Comparison of ENCODE assay signal across 34 cellular contexts in the genomic region with DNA sequence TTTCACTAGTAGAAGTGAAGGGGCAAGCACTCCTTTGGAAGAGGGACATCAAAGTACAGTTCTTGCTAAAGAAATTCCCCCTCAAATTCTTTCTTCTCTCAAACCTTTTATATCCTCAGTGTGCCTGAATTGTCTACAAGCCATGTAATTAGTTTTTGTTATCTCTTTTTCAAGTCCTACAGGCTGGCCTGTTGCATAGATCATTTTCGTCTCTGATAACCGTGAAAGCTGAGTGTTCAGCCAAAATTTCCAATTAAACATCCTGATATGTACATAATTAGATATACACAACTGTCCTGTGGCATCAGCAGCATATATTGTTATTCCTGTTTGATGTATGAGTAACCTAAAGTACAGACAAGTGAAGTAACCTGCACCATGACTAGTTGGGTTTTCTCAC.
"Had no signal": no experiment of that assay in that cellular context is flagged by ENCODE, and none has a peak within 500 bp of the region (broad histone marks: within the 10 kb centered on the region; RNA-seq: fewer than 3 reads in every experiment).

No MANE protein-coding gene starts in this region.

- H3K36me3 ChIP-seq: MG63 had no signal

- H3K9ac ChIP-seq: KMS-11 had no signal

- H3K4me3 ChIP-seq: MG63 had no signal

- H3K9me3 ChIP-seq: MG63 had no signal

- H3K27ac ChIP-seq: KMS-11 had no signal

- DNase-seq: Karpas-422, Kasumi-1, KBM-7, KG1, MG63, MM.1S, MV-4-11, NCI-H1048, NCI-H1092, NCI-H1092 treated with DMSO at 0.1 percent for 48 hours, NCI-H1105, NCI-H1105 treated with DMSO at 0.1 percent for 48 hours, NCI-H1417, NCI-H1417 treated with DMSO at 0.1 percent for 48 hours, NCI-H1436, NCI-H1436 treated with DMSO at 0.1 percent for 48 hours, NCI-H146, NCI-H1694, NCI-H1694 treated with DMSO at 0.1 percent for 48 hours, NCI-H187, NCI-H187 treated with DMSO at 0.1 percent for 48 hours, NCI-H1930, NCI-H2029, NCI-H2029 treated with DMSO at 0.1 percent for 48 hours, NCI-H2081, NCI-H2081 treated with DMSO at 0.1 percent for 48 hours, NCI-H2107, NCI-H2171, NCI-H2227 treated with DMSO at 0.1 percent for 48 hours, NCI-H226, NCI-H345, NCI-H446, NCI-H446 treated with DMSO at 0.1 percent for 48 hours had no signal

- H3K27me3 ChIP-seq: MG63 had no signal

- H3K4me2 ChIP-seq: KMS-11 had no signal
